8 cellular contexts compared by ENCODE assay signal in genomic region chr17:10614536-10615155, GRCh38. TPM values are rescaled to one million over a fixed set of nuclear protein-coding genes. Genes with fewer than 3 reads are reported as not detected.
DNase-seq lines count a peak whose midpoint lies in the region; ATAC-seq and TF ChIP-seq lines count a peak whose summit lies in the region.

No MANE protein-coding gene starts in this region.

- intact Hi-C loops in naive thymus-derived CD4-positive, alpha-beta T cell (cut with micrococcal nuclease): no loop called here

- H3K4me3 ChIP-seq in hepatocyte: no peak overlapping the region
- no peak overlapping the region for H3K4me3 ChIP-seq in naive thymus-derived CD4-positive, alpha-beta T cell (ENCODE audit: low read length)

- no peaks in the 10 kb centered on the region for H3K36me3 ChIP-seq in hepatocyte (replicated peaks; ENCODE audit: insufficient read depth, low read depth)
- no peaks in the 10 kb centered on the region for H3K36me3 ChIP-seq in naive thymus-derived CD4-positive, alpha-beta T cell (ENCODE audit: control insufficient read depth in 2 of 3, insufficient read depth in 3 of 3, low read length in 3 of 3)

- DNase-seq in AG08396 (ENCODE audit: low spot score) (peak; percentile 59), GM10248 (ENCODE audit: extremely low spot score) (peak; percentile 67), NCI-H1092 treated with DMSO at 0.1 percent for 48 hours (lab: John Stamatoyannopoulos, UW) (peak; percentile 19), anterior cingulate cortex (lab: John Stamatoyannopoulos, UW) (peak in 41 of 58 donors; percentile 1 to 53 (median 13)), hepatocyte (ENCODE audit: low spot score) (peak; percentile 77)
- peak; percentile 7 to 13 for DNase-seq in stimulated activated CD8-positive, alpha-beta memory T cell treated with anti-CD3 and anti-CD28 coated beads, Interleukin-2, amount 100 ng/mL, for 48 hours (ENCODE audit: low read depth in 2 of 2)
- DNase-seq in naive thymus-derived CD4-positive, alpha-beta T cell: no peak

- no peaks in the 10 kb centered on the region for H4K20me1 ChIP-seq in hepatocyte (ENCODE audit: insufficient read depth, poor library complexity, severe bottlenecking)

- H3K4me1 ChIP-seq in hepatocyte (ENCODE audit: insufficient read depth): no peaks in the 10 kb centered on the region
- H3K4me1 ChIP-seq in naive thymus-derived CD4-positive, alpha-beta T cell (ENCODE audit: control insufficient read depth in 2 of 2, insufficient read depth in 2 of 2, low read length in 2 of 2): no peaks in the 10 kb centered on the region

- no peaks in the 10 kb centered on the region for H3K9me3 Mint-ChIP-seq in naive thymus-derived CD4-positive, alpha-beta T cell

- no peaks in the 10 kb centered on the region for H3K27me3 ChIP-seq in hepatocyte
- no peaks in the 10 kb centered on the region for H3K27me3 ChIP-seq in naive thymus-derived CD4-positive, alpha-beta T cell (ENCODE audit: control insufficient read depth in 2 of 2, insufficient read depth in 2 of 2, low read length in 2 of 2)

- H3K4me1 Mint-ChIP-seq in naive thymus-derived CD4-positive, alpha-beta T cell: peaks cover 0 to 3% (median 0%) of the 10 kb centered on the region in 7 donors

- H3K27me3 Mint-ChIP-seq in naive thymus-derived CD4-positive, alpha-beta T cell: peaks cover 0 to 15% (median 4%) of the 10 kb centered on the region in 5 donors

- CTCF ChIA-PET in GM10248 (lab: Yijun Ruan, JAX): interaction anchor here (0.6 to 13.2 kb wide), 31 partner anchors 13 to 1266 kb away, joined by 3 to 213 read pairs (median 4); partner anchors contain the start of gene RCVRN
- CTCF ChIA-PET in naive thymus-derived CD4-positive, alpha-beta T cell (lab: Charles Lee): interaction anchor here (1.3 kb wide), 1 partner anchor 691 kb away, joined by 4 read pairs; no protein-coding TSS in a partner anchor

- H3K27ac Mint-ChIP-seq in naive thymus-derived CD4-positive, alpha-beta T cell: no peak overlapping the region

- no peak overlapping the region for H3K4me3 Mint-ChIP-seq in naive thymus-derived CD4-positive, alpha-beta T cell

- POLR2A ChIA-PET in GM10248 (lab: Yijun Ruan, JAX): no interaction called here
- POLR2A ChIA-PET in naive thymus-derived CD4-positive, alpha-beta T cell (lab: Charles Lee): no interaction called here

- no peaks in the 10 kb centered on the region for H3K9me3 ChIP-seq in hepatocyte (ENCODE audit: low read depth)
- H3K9me3 ChIP-seq in naive thymus-derived CD4-positive, alpha-beta T cell (ENCODE audit: control insufficient read depth in 2 of 3, low read length in 3 of 3): no peaks in the 10 kb centered on the region

- H3K9me2 ChIP-seq in hepatocyte (replicated peaks; ENCODE audit: insufficient read depth): no peaks in the 10 kb centered on the region

- H2AFZ ChIP-seq in hepatocyte: no peak overlapping the region

- no peak overlapping the region for H3K27ac ChIP-seq in hepatocyte
- H3K27ac ChIP-seq in naive thymus-derived CD4-positive, alpha-beta T cell (ENCODE audit: low read depth, low read length): no peak overlapping the region

- ATAC-seq in HG03354 (IDR thresholded peaks at IDR 0.05; ENCODE audit: poor library complexity, severe bottlenecking, unreplicated experiment): no peak
- ATAC-seq in naive thymus-derived CD4-positive, alpha-beta T cell: no peak

- WGBS in hepatocyte (ENCODE audit: low lambda C conversion rate, missing lambda C conversion rate): 70% methylated on average over 6 of the region's 6 CpGs

- H3K4me2 ChIP-seq in hepatocyte: no peak overlapping the region

- no peaks in the 10 kb centered on the region for H3K36me3 Mint-ChIP-seq in naive thymus-derived CD4-positive, alpha-beta T cell

- H3K79me2 ChIP-seq in hepatocyte: no peaks in the 10 kb centered on the region

- TF ChIP-seq CTCF in GM10248 (IDR thresholded peaks at IDR 0.05; ENCODE audit: control extremely low read depth, extremely low read depth, low read depth, missing control alignments) (peak; percentile 65), hepatocyte (IDR thresholded peaks at IDR 0.05; ENCODE audit: poor library complexity) (peak; percentile 86)

RNA-seq across cellular contexts. Expression of gene MYH3, which starts 42.5 kb away (rescaled TPM):
- total RNA-seq in hepatocyte: 0.48 and 0.93 TPM in 2 replicates
- polyA plus RNA-seq in hepatocyte: 1.9 and 3.5 TPM in 2 replicates
- 10 to 100 TPM in 2 of 5 experiments, 1 to 10 TPM in 3; 5.9 to 20.5 (median 7.6) TPM for total RNA-seq in naive thymus-derived CD4-positive, alpha-beta T cell
- 1 to 10 TPM in 1 of 2 donors, under 1 TPM in 1; 0.38 to 1.8 TPM for polyA plus RNA-seq in naive thymus-derived CD4-positive, alpha-beta T cell

Comparison
In these comparisons a context has a peak if more than half of its experiments do, and no peak if none do; other contexts are left out.
1. DNase-seq: peak in AG08396 (single experiment), GM10248 (single experiment), NCI-H1092 treated with DMSO at 0.1 percent for 48 hours (single experiment), anterior cingulate cortex (41 of 58), hepatocyte (single experiment) and stimulated activated CD8-positive, alpha-beta memory T cell treated with anti-CD3 and anti-CD28 coated beads, Interleukin-2, amount 100 ng/mL, for 48 hours (2 of 2); none in naive thymus-derived CD4-positive, alpha-beta T cell (0 of 9).